In genomic region chr22:30195245-30196140, GRCh38 we compare ENCODE assay signal across 8 cellular contexts. TPM values are rescaled to one million over a fixed set of nuclear protein-coding genes. Genes with fewer than 3 reads are reported as not detected.
A peak's percentile ranks its signal among the peaks of the same experiment; 100 is the strongest.
DNase-seq lines count a peak whose midpoint lies in the region; ATAC-seq and TF ChIP-seq lines count a peak whose summit lies in the region.

No MANE protein-coding gene starts in this region.

- no peak for ATAC-seq in HG03457 (IDR thresholded peaks at IDR 0.05; ENCODE audit: unreplicated experiment)

- H3K36me3 Mint-ChIP-seq in brain: no peaks in the 10 kb centered on the region

- DNase-seq in AG08395 (ENCODE audit: low spot score) (peak; percentile 48), MG63 (peak; percentile 21), HT-29 (ENCODE audit: low spot score) (no peak), amygdala (lab: John Stamatoyannopoulos, UW) (no peak), HuH-7.5 (ENCODE audit: low spot score) (no peak)

- peak overlapping the region in 3 of 5 experiments; percentile 62 to 74 (median 69) for H3K4me3 Mint-ChIP-seq in brain

- H3K4me3 ChIP-seq in MG63 (no peak overlapping the region), mucosa of rectum (ENCODE audit: low read length in 2 of 2) (no peak overlapping the region)

- no peak for TF ChIP-seq CTCF in brain (conservative IDR thresholded peaks at IDR 0.05)

- peaks cover 0 to 2% (median 0%) of the 10 kb centered on the region in 5 experiments for H3K9me3 Mint-ChIP-seq in brain

- peaks cover 11% of the 10 kb centered on the region for H3K27me3 Mint-ChIP-seq in brain

- peak overlapping the region; percentile 43 to 73 for H3K27ac ChIP-seq in mucosa of rectum (ENCODE audit: low read depth in 2 of 2, low read length in 2 of 2)

- H3K9me3 ChIP-seq in MG63: no peaks in the 10 kb centered on the region
- H3K9me3 ChIP-seq in mucosa of rectum (ENCODE audit: control insufficient read depth in 2 of 2, low read length in 2 of 2): no peaks in the 10 kb centered on the region

- H3K4me1 Mint-ChIP-seq in brain: peaks cover 46% of the 10 kb centered on the region

- H3K4me1 ChIP-seq in mucosa of rectum (ENCODE audit: control insufficient read depth in 2 of 2, insufficient read depth in 2 of 2, low read length in 2 of 2): peaks cover 4 to 8% of the 10 kb centered on the region in 2 donors

- peak overlapping the region in 3 of 5 experiments; percentile 94 to 97 (median 96) for H3K27ac Mint-ChIP-seq in brain

- no peaks in the 10 kb centered on the region for H3K27me3 ChIP-seq in MG63
- H3K27me3 ChIP-seq in mucosa of rectum (ENCODE audit: control insufficient read depth in 2 of 2, insufficient read depth in 2 of 2, low read length in 2 of 2): no peaks in the 10 kb centered on the region

- H3K36me3 ChIP-seq in MG63: no peaks in the 10 kb centered on the region
- H3K36me3 ChIP-seq in mucosa of rectum (ENCODE audit: control insufficient read depth in 2 of 2, insufficient read depth in 2 of 2, low read length in 2 of 2): no peaks in the 10 kb centered on the region

- peak overlapping the region in 1 of 2 donors; percentile 4 for H3K9ac ChIP-seq in mucosa of rectum (ENCODE audit: low read depth in 1 of 2, low read length in 2 of 2)

RNA-seq across cellular contexts. Expression of gene LIF, which starts 51.1 kb away (rescaled TPM):
- total RNA-seq in MG63 (2014; rRNA removed; shearing (Covaris generic); ENCODE audit: low replicate concordance): 11.1 and 13.0 TPM in 2 replicates
- polyA plus RNA-seq in brain (ENCODE audit: insufficient read depth, low read depth, low replicate concordance): 0.22 TPM
- total RNA-seq in HT-29 (2014; rRNA removed; shearing (Covaris generic)): 48.5 and 50.2 TPM in 2 replicates

Comparison
In these comparisons a context has a peak if more than half of its experiments do, and no peak if none do; other contexts are left out.
1. DNase-seq: peak in AG08395 (single experiment) and MG63 (single experiment); none in HT-29 (single experiment), amygdala (0 of 56) and HuH-7.5 (single experiment).